Comparison of ENCODE assay signal across 16 cellular contexts in genomic region chr5:145471831-145472616, GRCh38.
DNase-seq lines count a peak whose midpoint lies in the region; ATAC-seq and TF ChIP-seq lines count a peak whose summit lies in the region.
"Had no signal": no experiment of that assay in that cellular context is flagged by ENCODE, and none has a peak within 500 bp of the region (broad histone marks: within the 10 kb centered on the region; RNA-seq: fewer than 3 reads in every experiment).

No MANE protein-coding gene starts in this region.

- H3K4me1 ChIP-seq in SK-N-SH (ENCODE audit: control insufficient read depth in 1 of 2, insufficient read depth in 2 of 2, low read depth in 1 of 2, low read length in 1 of 2) (peaks cover 0 to 8% of the 10 kb centered on the region in 2 experiments; a peak in 1 of 4 replicates), stomach (peaks cover 0 to 17% (median 7%) of the 10 kb centered on the region in 4 donors)
- H3K4me1 ChIP-seq: adrenal gland, left ventricle myocardium inferior, prostate gland had no signal

- H3K9ac ChIP-seq in SK-N-SH = no peak overlapping the region

- no peaks in the 10 kb centered on the region for H3K9me2 ChIP-seq in SK-N-SH

- no peaks in the 10 kb centered on the region for H3K9me3 ChIP-seq in SK-N-SH
- no peaks in the 10 kb centered on the region for H3K9me3 ChIP-seq in stomach
- H3K9me3 ChIP-seq: adrenal gland, left ventricle myocardium inferior, prostate gland had no signal

- no peaks in the 10 kb centered on the region for H3K79me2 ChIP-seq in SK-N-SH (ENCODE audit: insufficient read depth)

- TF ChIP-seq EP300 in SK-N-SH (IDR thresholded peaks at IDR 0.05; ENCODE audit: borderline replicate concordance in 1 of 2, low read depth in 1 of 2, low read length in 1 of 2) (no peak), stomach (IDR thresholded peaks at IDR 0.05) (no peak)

- no peaks in the 10 kb centered on the region for H3K36me3 Mint-ChIP-seq in activated CD8-positive, alpha-beta memory T cell treated with anti-CD3 and anti-CD28 coated beads, Interleukin-2, amount 10 ng/mL, durations not matched to agents 7 days and 5 days

- no peak for TF ChIP-seq RAD21 in SK-N-SH (IDR thresholded peaks at IDR 0.05; ENCODE audit: low read length)

- H3K36me3 ChIP-seq in SK-N-SH (replicated peaks in 1 of 2; ENCODE audit: control insufficient read depth in 1 of 2, insufficient read depth in 2 of 2, low read length in 1 of 2) = no peaks in the 10 kb centered on the region
- H3K36me3 ChIP-seq in stomach = no peaks in the 10 kb centered on the region
- H3K36me3 ChIP-seq: adrenal gland, left ventricle myocardium inferior, prostate gland had no signal

- POLR2A ChIA-PET in SK-N-SH (lab: Yijun Ruan, JAX) = no interaction called here

- no peaks in the 10 kb centered on the region for H4K20me1 ChIP-seq in SK-N-SH (ENCODE audit: insufficient read depth)

- H3K27ac ChIP-seq in SK-N-SH (ENCODE audit: low read depth in 2 of 2, low read length in 1 of 2) (no peak overlapping the region), stomach (peak overlapping the region in 2 of 5 donors; percentile 10 to 57)
- H3K27ac ChIP-seq: adrenal gland, left ventricle myocardium inferior, prostate gland had no signal

- H3K27me3 Mint-ChIP-seq in activated CD8-positive, alpha-beta memory T cell treated with anti-CD3 and anti-CD28 coated beads, Interleukin-2, amount 10 ng/mL, durations not matched to agents 7 days and 5 days = no peaks in the 10 kb centered on the region
- H3K27me3 Mint-ChIP-seq: CD4-positive, alpha-beta T cell had no signal

- H3K4me2 ChIP-seq in SK-N-SH = no peak overlapping the region; the same call in 1 of the 2 replicates

- CTCF ChIA-PET in SK-N-SH (lab: Yijun Ruan, JAX) = no interaction called here
- CTCF ChIA-PET in activated CD8-positive, alpha-beta memory T cell treated with anti-CD3 and anti-CD28 coated beads, Interleukin-2, amount 10 ng/mL, durations not matched to agents 7 days and 5 days (lab: Charles Lee) = no interaction called here

- no peak overlapping the region for H3K4me3 Mint-ChIP-seq in activated CD8-positive, alpha-beta memory T cell treated with anti-CD3 and anti-CD28 coated beads, Interleukin-2, amount 10 ng/mL, durations not matched to agents 7 days and 5 days
- H3K4me3 Mint-ChIP-seq: CD4-positive, alpha-beta T cell had no signal

- H2AFZ ChIP-seq in SK-N-SH (ENCODE audit: low read depth) = no peak overlapping the region

- H3F3A ChIP-seq in SK-N-SH (replicated peaks; ENCODE audit: insufficient read depth) = no peaks in the 10 kb centered on the region

- H3K9me3 Mint-ChIP-seq in activated CD8-positive, alpha-beta memory T cell treated with anti-CD3 and anti-CD28 coated beads, Interleukin-2, amount 10 ng/mL, durations not matched to agents 7 days and 5 days (ENCODE audit: low read depth) = no peaks in the 10 kb centered on the region

- TF ChIP-seq POLR2A in stomach (IDR thresholded peaks at IDR 0.05) = no peak

- H3K4me1 Mint-ChIP-seq in activated CD8-positive, alpha-beta memory T cell treated with anti-CD3 and anti-CD28 coated beads, Interleukin-2, amount 10 ng/mL, durations not matched to agents 7 days and 5 days = no peaks in the 10 kb centered on the region

- H3K27me3 ChIP-seq in SK-N-SH (ENCODE audit: insufficient read depth) (no peaks in the 10 kb centered on the region), stomach (no peaks in the 10 kb centered on the region)
- H3K27me3 ChIP-seq: adrenal gland had no signal

- H3K4me3 ChIP-seq in SK-N-SH (ENCODE audit: low read depth in 2 of 2, low read length in 1 of 2) = no peak overlapping the region
- H3K4me3 ChIP-seq in fibroblast of the aortic adventitia (ENCODE audit: low read depth, low read length) = no peak overlapping the region
- no peak overlapping the region for H3K4me3 ChIP-seq in stomach
- H3K4me3 ChIP-seq: adrenal gland, left ventricle myocardium inferior, prostate gland had no signal

- TF ChIP-seq CTCF in SK-N-SH (IDR thresholded peaks at IDR 0.05) (no peak), fibroblast of the aortic adventitia (IDR thresholded peaks at IDR 0.05; ENCODE audit: insufficient read depth, low read length) (no peak), stomach (IDR thresholded peaks at IDR 0.05) (no peak)

- H3K27ac Mint-ChIP-seq in activated CD8-positive, alpha-beta memory T cell treated with anti-CD3 and anti-CD28 coated beads, Interleukin-2, amount 10 ng/mL, durations not matched to agents 7 days and 5 days = no peak overlapping the region
- H3K27ac Mint-ChIP-seq: CD4-positive, alpha-beta T cell had no signal

- WGBS in SK-N-SH (ENCODE audit: low lambda C conversion rate) = 69% methylated on average over 1 of the region's 1 CpG
- WGBS in stomach, 5 donors = 9 to 42% (median 28%) methylated on average over 1 of the region's 1 CpG

- intact Hi-C loops in stomach (cut with DNase I; ENCODE audit: low total_unique reads) = no loop called here

- peak; percentile 13 for DNase-seq in NCI-H82 (lab: John Stamatoyannopoulos, UW)
- DNase-seq in NCI-H82 treated with DMSO at 0.1 percent for 48 hours (lab: John Stamatoyannopoulos, UW; ENCODE audit: unreplicated experiment) = no peak
- DNase-seq in SK-N-SH = no peak
- DNase-seq in fibroblast of the aortic adventitia (ENCODE audit: low read depth) = peak; percentile 39
- peak; percentile 29 for DNase-seq in stomach
- DNase-seq in NCI-H2171 treated with DMSO at 0.1 percent for 48 hours (lab: John Stamatoyannopoulos, UW) = no peak
- no peak for DNase-seq in activated CD8-positive, alpha-beta memory T cell treated with anti-CD3 and anti-CD28 coated beads, Interleukin-2, amount 10 ng/mL, durations not matched to agents 7 days and 5 days
- DNase-seq: 8988T; activated CD4-positive, alpha-beta T cell treated with anti-CD3 and anti-CD28 coated beads, Interleukin-2, amount 50 U/mL, for 4 hours; adrenal gland; CD4-positive, alpha-beta T cell; GF-D8; left ventricle myocardium inferior; SIG-M5 had no signal

- ATAC-seq in GM18517 (IDR thresholded peaks at IDR 0.05; ENCODE audit: unreplicated experiment) = no peak
- no peak for ATAC-seq in activated CD8-positive, alpha-beta memory T cell treated with anti-CD3 and anti-CD28 coated beads, Interleukin-2, amount 10 ng/mL, durations not matched to agents 7 days and 5 days

TF ChIP-seq in SK-N-SH, 30 proteins besides CTCF, POLR2A, EP300 and RAD21:
- TF ChIP-seq REST (IDR thresholded peaks at IDR 0.05; ENCODE audit: low read depth, low read length) (no peak), NFIC (IDR thresholded peaks at IDR 0.05; ENCODE audit: borderline replicate concordance) (peak; percentile 51; the same call in 1 of the 2 replicates), ELF1 (IDR thresholded peaks at IDR 0.05) (no peak)

Comparison
In these comparisons a context has a peak if more than half of its experiments do, and no peak if none do; other contexts are left out.
1. DNase-seq: peak in NCI-H82 (single experiment), fibroblast of the aortic adventitia (single experiment) and stomach (single experiment); none in NCI-H82 treated with DMSO at 0.1 percent for 48 hours (single experiment), SK-N-SH (single experiment), NCI-H2171 treated with DMSO at 0.1 percent for 48 hours (single experiment) and activated CD8-positive, alpha-beta memory T cell treated with anti-CD3 and anti-CD28 coated beads, Interleukin-2, amount 10 ng/mL, durations not matched to agents 7 days and 5 days (single experiment).